ENCODE assay signal across 20 cellular contexts in genomic region chr12:106327256-106327852, GRCh38. TPM values are rescaled to one million over a fixed set of nuclear protein-coding genes. Genes with fewer than 3 reads are reported as not detected.
DNase-seq lines count a peak whose midpoint lies in the region; ATAC-seq lines count a peak whose summit lies in the region.
"Had no signal": no experiment of that assay in that cellular context is flagged by ENCODE, and none has a peak within 500 bp of the region (broad histone marks: within the 10 kb centered on the region; RNA-seq: fewer than 3 reads in every experiment).

No MANE protein-coding gene starts in this region.

- intact Hi-C loops in right cardiac atrium (cut with DNase I) (no loop called here), cardiac septum (cut with DNase I) (no loop called here)

- peak overlapping the region; percentile 13 for H3K27ac ChIP-seq in right cardiac atrium (ENCODE audit: low read length)
- H3K27ac ChIP-seq: RWPE1 had no signal

- H3K4me3 ChIP-seq in right cardiac atrium (ENCODE audit: low read length): no peak overlapping the region

- 72% methylated on average over 2 of the region's 2 CpGs for WGBS in right cardiac atrium

- no peaks in the 10 kb centered on the region for H3K9me3 ChIP-seq in right cardiac atrium (ENCODE audit: control insufficient read depth, low read length)

- H3K4me1 ChIP-seq in right cardiac atrium (ENCODE audit: control insufficient read depth, insufficient read depth, low read length): peaks cover under 1% of the 10 kb centered on the region

- ATAC-seq in right cardiac atrium (no peak), HG03432 (IDR thresholded peaks at IDR 0.05; ENCODE audit: unreplicated experiment) (no peak)
- ATAC-seq: Panc1 had no signal

- H3K27me3 ChIP-seq in right cardiac atrium (ENCODE audit: control insufficient read depth, insufficient read depth): no peaks in the 10 kb centered on the region

- DNase-seq in NCI-H82 (lab: John Stamatoyannopoulos, UW) (peak; percentile 52), NCI-H82 treated with DMSO at 0.1 percent for 48 hours (lab: John Stamatoyannopoulos, UW; ENCODE audit: unreplicated experiment) (no peak), right cardiac atrium (no peak), cardiac septum (ENCODE audit: low spot score) (no peak), islet precursor cell (peak; percentile 18), UCSD-AML1 (lab: John Stamatoyannopoulos, UW; ENCODE audit: unreplicated experiment) (no peak)
- DNase-seq: Calu3, DMS79 treated with DMSO at 0.1 percent for 48 hours, GF-D8, KG1, MM.1S, NCI-H1417 treated with DMSO at 0.1 percent for 48 hours, NCI-H1930, NCI-H2107, NCI-H524, NCI-H748 treated with DMSO at 0.1 percent for 48 hours, SHP77 had no signal

RNA-seq across cellular contexts. Expression of gene TCP11L2, which starts 24.8 kb away (rescaled TPM):
- total RNA-seq in right cardiac atrium: 10 to 100 TPM; 54.0 to 64.5 (median 61.9) TPM
- polyA plus RNA-seq in right cardiac atrium: 14.2 TPM
- total RNA-seq in cardiac septum: 61.2 TPM

RNA-seq across cellular contexts. Expression of gene POLR3B, which starts 30.2 kb away (rescaled TPM):
- total RNA-seq in right cardiac atrium (1 to 10 TPM; 7.1 to 8.6 (median 7.9) TPM), cardiac septum (9.4 TPM)
- polyA plus RNA-seq in right cardiac atrium: 3.4 TPM

Comparison
In these comparisons a context has a peak if more than half of its experiments do, and no peak if none do; other contexts are left out.
1. DNase-seq: peak in NCI-H82 (single experiment) and islet precursor cell (single experiment); none in NCI-H82 treated with DMSO at 0.1 percent for 48 hours (single experiment), right cardiac atrium (0 of 3), cardiac septum (single experiment) and UCSD-AML1 (single experiment).